24 cellular contexts compared by ENCODE assay signal in the genomic region with DNA sequence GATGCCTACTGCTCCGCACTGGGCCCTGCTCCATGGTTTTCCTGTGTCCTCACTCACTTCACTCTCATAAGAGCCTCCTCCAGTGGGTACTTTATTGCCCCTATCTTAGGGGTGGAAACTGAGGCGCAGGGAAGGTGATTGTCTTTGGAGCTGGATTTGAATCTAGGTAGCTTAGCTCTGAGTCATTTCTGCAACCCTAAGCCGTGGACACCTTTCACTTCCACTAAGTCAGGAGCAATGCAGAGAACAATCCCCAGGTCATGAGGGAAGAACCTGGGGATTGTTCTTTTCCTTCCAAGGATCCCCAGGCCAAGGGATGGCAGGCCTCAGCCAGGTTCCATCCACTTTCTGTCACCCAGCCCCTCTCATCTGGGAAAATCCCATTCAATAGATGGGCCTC. TPM values are rescaled to one million over a fixed set of nuclear protein-coding genes. Genes with fewer than 3 reads are reported as not detected.
DNase-seq lines count a peak whose midpoint lies in the region; ATAC-seq and TF ChIP-seq lines count a peak whose summit lies in the region.
"Had no signal": no experiment of that assay in that cellular context is flagged by ENCODE, and none has a peak within 500 bp of the region (broad histone marks: within the 10 kb centered on the region; RNA-seq: fewer than 3 reads in every experiment).

No MANE protein-coding gene starts in this region.

- no peak overlapping the region for H2BK5ac ChIP-seq in mesenchymal stem cell (ENCODE audit: low read depth, low read length, poor library complexity, severe bottlenecking)

- no peak overlapping the region for H3K18ac ChIP-seq in mesenchymal stem cell (ENCODE audit: low read depth in 1 of 2, low read length in 2 of 2)

- H3K36me3 ChIP-seq in CD4-positive, alpha-beta memory T cell (ENCODE audit: insufficient read depth, low read length) = no peaks in the 10 kb centered on the region
- peaks cover 0 to 8% of the 10 kb centered on the region in 2 experiments for H3K36me3 ChIP-seq in mesenchymal stem cell (ENCODE audit: control insufficient read depth in 1 of 2, insufficient read depth in 2 of 2, low read depth in 1 of 2, low read length in 2 of 2)
- H3K36me3 ChIP-seq: colonic mucosa, ovary, WERI-Rb-1 had no signal

- H3K4me3 Mint-ChIP-seq in activated CD4-positive, alpha-beta T cell treated with anti-CD3 and anti-CD28 coated beads, Interleukin-2, amount 10 ng/mL, durations not matched to agents 7 days and 5 days = no peak overlapping the region
- H3K4me3 Mint-ChIP-seq in CD4-positive, alpha-beta memory T cell = peak overlapping the region in 6 of 8 donors; percentile 4 to 85 (median 46)
- peak overlapping the region; percentile 76 for H3K4me3 Mint-ChIP-seq in activated CD8-positive, alpha-beta T cell treated with anti-CD3 and anti-CD28 coated beads for 36 hours
- no peak overlapping the region for H3K4me3 Mint-ChIP-seq in type B pancreatic cell
- H3K4me3 Mint-ChIP-seq: GM23338, memory B cell had no signal

- no peak overlapping the region for H2AK5ac ChIP-seq in mesenchymal stem cell (ENCODE audit: low read length, severe bottlenecking)

- POLR2A ChIA-PET in activated CD4-positive, alpha-beta T cell treated with anti-CD3 and anti-CD28 coated beads, Interleukin-2, amount 10 ng/mL, durations not matched to agents 7 days and 5 days (lab: Charles Lee) = no interaction called here
- POLR2A ChIA-PET in CD4-positive, alpha-beta memory T cell (lab: Charles Lee; ENCODE audit: partially characterized antibody) = interaction anchor here (1.3 to 5.7 kb wide), 4 partner anchors 14 to 74 kb away, joined by 3 to 40 read pairs (median 7); a partner anchor contains a TSS
- POLR2A ChIA-PET in activated CD8-positive, alpha-beta T cell treated with anti-CD3 and anti-CD28 coated beads for 36 hours (lab: Charles Lee) = interaction anchor here (0.6 to 5.7 kb wide), 17 partner anchors 8 to 179 kb away, joined by 3 to 57 read pairs (median 4); a partner anchor contains a TSS

- H3K4me1 Mint-ChIP-seq in activated CD4-positive, alpha-beta T cell treated with anti-CD3 and anti-CD28 coated beads, Interleukin-2, amount 10 ng/mL, durations not matched to agents 7 days and 5 days = peaks cover 74% of the 10 kb centered on the region
- H3K4me1 Mint-ChIP-seq in CD4-positive, alpha-beta memory T cell = peaks cover 30 to 73% (median 55%) of the 10 kb centered on the region in 4 donors
- peaks cover 79% of the 10 kb centered on the region for H3K4me1 Mint-ChIP-seq in activated CD8-positive, alpha-beta T cell treated with anti-CD3 and anti-CD28 coated beads for 36 hours (ENCODE audit: low read depth)
- H3K4me1 Mint-ChIP-seq in type B pancreatic cell (ENCODE audit: unreplicated experiment) = peaks cover 6% of the 10 kb centered on the region

- no peaks in the 10 kb centered on the region for H3K9me3 Mint-ChIP-seq in activated CD4-positive, alpha-beta T cell treated with anti-CD3 and anti-CD28 coated beads, Interleukin-2, amount 10 ng/mL, durations not matched to agents 7 days and 5 days
- H3K9me3 Mint-ChIP-seq in CD4-positive, alpha-beta memory T cell = no peaks in the 10 kb centered on the region
- H3K9me3 Mint-ChIP-seq in activated CD8-positive, alpha-beta T cell treated with anti-CD3 and anti-CD28 coated beads for 36 hours = no peaks in the 10 kb centered on the region
- H3K9me3 Mint-ChIP-seq in type B pancreatic cell = no peaks in the 10 kb centered on the region
- H3K9me3 Mint-ChIP-seq: GM23338, memory B cell, naive B cell had no signal

- H3K27ac Mint-ChIP-seq in activated CD4-positive, alpha-beta T cell treated with anti-CD3 and anti-CD28 coated beads, Interleukin-2, amount 10 ng/mL, durations not matched to agents 7 days and 5 days = peak overlapping the region; percentile 95
- H3K27ac Mint-ChIP-seq in CD4-positive, alpha-beta memory T cell = peak overlapping the region in 5 of 7 donors; percentile 22 to 84 (median 81)
- peak overlapping the region; percentile 96 for H3K27ac Mint-ChIP-seq in activated CD8-positive, alpha-beta T cell treated with anti-CD3 and anti-CD28 coated beads for 36 hours
- H3K27ac Mint-ChIP-seq in type B pancreatic cell = no peak overlapping the region
- H3K27ac Mint-ChIP-seq: GM23338, memory B cell, naive B cell had no signal

- H4K8ac ChIP-seq in mesenchymal stem cell (ENCODE audit: low read length) = no peak overlapping the region

- no peaks in the 10 kb centered on the region for H3K27me3 Mint-ChIP-seq in activated CD4-positive, alpha-beta T cell treated with anti-CD3 and anti-CD28 coated beads, Interleukin-2, amount 10 ng/mL, durations not matched to agents 7 days and 5 days
- H3K27me3 Mint-ChIP-seq in CD4-positive, alpha-beta memory T cell = no peaks in the 10 kb centered on the region
- H3K27me3 Mint-ChIP-seq in activated CD8-positive, alpha-beta T cell treated with anti-CD3 and anti-CD28 coated beads for 36 hours = no peaks in the 10 kb centered on the region
- no peaks in the 10 kb centered on the region for H3K27me3 Mint-ChIP-seq in type B pancreatic cell

- no peak overlapping the region for H2AFZ ChIP-seq in mesenchymal stem cell (ENCODE audit: low read depth, low read length)
- H2AFZ ChIP-seq: GM23338 had no signal

- no peak for TF ChIP-seq CTCF in activated CD8-positive, alpha-beta T cell treated with anti-CD3 and anti-CD28 coated beads for 36 hours (IDR thresholded peaks at IDR 0.05)
- TF ChIP-seq CTCF in type B pancreatic cell (conservative IDR thresholded peaks at IDR 0.05) = no peak

- no peak overlapping the region for H3K14ac ChIP-seq in mesenchymal stem cell (ENCODE audit: low read length in 2 of 2)

- H3K4me1 ChIP-seq in CD4-positive, alpha-beta memory T cell (ENCODE audit: insufficient read depth, low read length) = peaks cover 54% of the 10 kb centered on the region
- peaks cover 15% of the 10 kb centered on the region for H3K4me1 ChIP-seq in mesenchymal stem cell (ENCODE audit: control insufficient read depth, insufficient read depth, low read depth, low read length)

- no peaks in the 10 kb centered on the region for H3K27me3 ChIP-seq in CD4-positive, alpha-beta memory T cell (ENCODE audit: insufficient read depth, low read length)
- no peaks in the 10 kb centered on the region for H3K27me3 ChIP-seq in mesenchymal stem cell (ENCODE audit: control insufficient read depth in 1 of 2, insufficient read depth in 1 of 2, low read length in 2 of 2)
- H3K27me3 ChIP-seq: colonic mucosa, ovary, testis had no signal

- no peak for DNase-seq in activated CD4-positive, alpha-beta T cell treated with anti-CD3 and anti-CD28 coated beads, Interleukin-2, amount 10 ng/mL, durations not matched to agents 7 days and 5 days
- DNase-seq in activated CD4-positive, alpha-beta T cell treated with anti-CD3 and anti-CD28 coated beads, Interleukin-2, amount 50 U/mL, for 4 hours = no peak
- no peak for DNase-seq in CD4-positive, alpha-beta memory T cell
- no peak for DNase-seq in activated CD8-positive, alpha-beta T cell treated with anti-CD3 and anti-CD28 coated beads for 36 hours
- DNase-seq in mesenchymal stem cell = no peak
- DNase-seq in NCI-H510A treated with DMSO at 0.1 percent for 48 hours (lab: John Stamatoyannopoulos, UW) = no peak
- no peak for DNase-seq in type B pancreatic cell (ENCODE audit: extremely low spot score, unreplicated experiment)
- DNase-seq: ACHN, DMS153, GDM1, left cardiac atrium, naive B cell, NCI-H1436 treated with DMSO at 0.1 percent for 48 hours, NCI-H524 treated with DMSO at 0.1 percent for 48 hours, ovary, right cardiac atrium, SHP77, testis, WERI-Rb-1 had no signal

- no peaks in the 10 kb centered on the region for H3K9me3 ChIP-seq in CD4-positive, alpha-beta memory T cell (ENCODE audit: control insufficient read depth in 1 of 2, low read length in 2 of 2)
- H3K9me3 ChIP-seq in mesenchymal stem cell (ENCODE audit: control insufficient read depth, low read length) = no peaks in the 10 kb centered on the region
- H3K9me3 ChIP-seq: colonic mucosa, ovary, testis had no signal

- intact Hi-C loops in CD4-positive, alpha-beta memory T cell (cut with micrococcal nuclease) = no loop called here
- intact Hi-C loops in activated CD8-positive, alpha-beta T cell treated with anti-CD3 and anti-CD28 coated beads for 36 hours (cut with micrococcal nuclease) = loop anchor here (2.0 kb wide), 1 partner anchor 24 kb away; no protein-coding TSS in a partner anchor

- 50% methylated on average over 2 of the region's 3 CpGs for WGBS in mesenchymal stem cell

- H3K79me1 ChIP-seq in mesenchymal stem cell (replicated peaks; ENCODE audit: low read length, poor library complexity, severe bottlenecking) = no peaks in the 10 kb centered on the region

- peak overlapping the region in 1 of 2 experiments; percentile 57 for H2BK12ac ChIP-seq in mesenchymal stem cell (ENCODE audit: low read length in 2 of 2)

- no peak overlapping the region for H3K4ac ChIP-seq in mesenchymal stem cell (ENCODE audit: low read depth in 1 of 2, low read length in 2 of 2)

- no peak overlapping the region for H4K91ac ChIP-seq in mesenchymal stem cell (ENCODE audit: low read length)

- no peaks in the 10 kb centered on the region for H3K36me3 Mint-ChIP-seq in activated CD4-positive, alpha-beta T cell treated with anti-CD3 and anti-CD28 coated beads, Interleukin-2, amount 10 ng/mL, durations not matched to agents 7 days and 5 days (ENCODE audit: low read depth)
- no peaks in the 10 kb centered on the region for H3K36me3 Mint-ChIP-seq in CD4-positive, alpha-beta memory T cell
- peaks cover 77% of the 10 kb centered on the region for H3K36me3 Mint-ChIP-seq in activated CD8-positive, alpha-beta T cell treated with anti-CD3 and anti-CD28 coated beads for 36 hours (ENCODE audit: low read depth)
- no peaks in the 10 kb centered on the region for H3K36me3 Mint-ChIP-seq in type B pancreatic cell
- H3K36me3 Mint-ChIP-seq: memory B cell, naive B cell had no signal

- H3K27ac ChIP-seq in CD4-positive, alpha-beta memory T cell (ENCODE audit: low read depth, low read length) = no peak overlapping the region
- H3K27ac ChIP-seq in mesenchymal stem cell (ENCODE audit: low read length, poor library complexity, severe bottlenecking) = no peak overlapping the region
- H3K27ac ChIP-seq: C4-2B, colonic mucosa, ovary, testis, WERI-Rb-1 had no signal

- H2BK120ac ChIP-seq in mesenchymal stem cell (ENCODE audit: low read depth, low read length) = no peak overlapping the region

- no peak overlapping the region for H3K9ac ChIP-seq in mesenchymal stem cell (ENCODE audit: low read length)

- CTCF ChIA-PET in activated CD4-positive, alpha-beta T cell treated with anti-CD3 and anti-CD28 coated beads, Interleukin-2, amount 10 ng/mL, durations not matched to agents 7 days and 5 days (lab: Charles Lee) = interaction anchor here (0.6 to 20.0 kb wide), 6 partner anchors 10 to 489 kb away, joined by 3 to 170 read pairs (median 6); a partner anchor contains a TSS
- CTCF ChIA-PET in CD4-positive, alpha-beta memory T cell (lab: Charles Lee; ENCODE audit: partially characterized antibody) = interaction anchor here (0.7 to 4.1 kb wide), 6 partner anchors 16 to 272 kb away, joined by 3 to 18 read pairs (median 4); a partner anchor contains a TSS
- CTCF ChIA-PET in activated CD8-positive, alpha-beta T cell treated with anti-CD3 and anti-CD28 coated beads for 36 hours (lab: Charles Lee) = interaction anchor here (0.8 to 4.9 kb wide), 16 partner anchors 10 to 142 kb away, joined by 3 to 37 read pairs (median 9); a partner anchor contains a TSS

- H2BK15ac ChIP-seq in mesenchymal stem cell (ENCODE audit: low read depth, poor library complexity, severe bottlenecking) = peak overlapping the region; percentile 15

- H3K23ac ChIP-seq in mesenchymal stem cell (ENCODE audit: low read length in 2 of 2) = peak overlapping the region in 1 of 2 experiments; percentile 46

- no peak for ATAC-seq in activated CD8-positive, alpha-beta T cell treated with anti-CD3 and anti-CD28 coated beads for 36 hours
- ATAC-seq in GM19351 (IDR thresholded peaks at IDR 0.05; ENCODE audit: unreplicated experiment) = no peak
- ATAC-seq: GM23338, left cardiac atrium, right cardiac atrium had no signal

- H3K4me2 ChIP-seq in mesenchymal stem cell (ENCODE audit: low read length, poor library complexity, severe bottlenecking) = no peak overlapping the region
- H3K4me2 ChIP-seq: GM23338 had no signal

- no peak overlapping the region for H3K4me3 ChIP-seq in CD4-positive, alpha-beta memory T cell (ENCODE audit: low read length in 2 of 2)
- H3K4me3 ChIP-seq in mesenchymal stem cell (ENCODE audit: insufficient read depth in 1 of 2, low read depth in 1 of 2, low read length in 2 of 2) = no peak overlapping the region
- H3K4me3 ChIP-seq: colonic mucosa, GM23338, ovary, testis had no signal

RNA-seq across cellular contexts. Expression of a gene that starts 20.3 kb away (rescaled TPM):
- total RNA-seq in activated CD4-positive, alpha-beta T cell treated with anti-CD3 and anti-CD28 coated beads, Interleukin-2, amount 10 ng/mL, durations not matched to agents 7 days and 5 days = 10 to 100 TPM; 16.4 to 17.3 TPM
- total RNA-seq in CD4-positive, alpha-beta memory T cell = 1 to 10 TPM; 1.6 to 3.2 TPM
- under 1 TPM; 0.37 to 0.45 TPM for polyA plus RNA-seq in CD4-positive, alpha-beta memory T cell
- total RNA-seq in activated CD8-positive, alpha-beta T cell treated with anti-CD3 and anti-CD28 coated beads for 36 hours = 10 to 100 TPM; 84.6 to 86.4 TPM
- polyA plus RNA-seq in mesenchymal stem cell (2013, experiment 1 of 2) = 11.0 TPM
- polyA plus RNA-seq in mesenchymal stem cell (2013, experiment 2 of 2) = 10.0 TPM
- 0.77 and 1.5 TPM in 2 replicates for total RNA-seq in type B pancreatic cell (ENCODE audit: low replicate concordance)

Comparison
In these comparisons a context has a peak if more than half of its experiments do, and no peak if none do; other contexts are left out.
1. H3K4me3 Mint-ChIP-seq: peak in CD4-positive, alpha-beta memory T cell (6 of 8) and activated CD8-positive, alpha-beta T cell treated with anti-CD3 and anti-CD28 coated beads for 36 hours (single experiment); none in activated CD4-positive, alpha-beta T cell treated with anti-CD3 and anti-CD28 coated beads, Interleukin-2, amount 10 ng/mL, durations not matched to agents 7 days and 5 days (single experiment) and type B pancreatic cell (single experiment).
2. RNA of a gene that starts 20.3 kb away (total RNA-seq): 84.6 to 86.4 TPM in activated CD8-positive, alpha-beta T cell treated with anti-CD3 and anti-CD28 coated beads for 36 hours; 16.4 to 17.3 TPM in activated CD4-positive, alpha-beta T cell treated with anti-CD3 and anti-CD28 coated beads, Interleukin-2, amount 10 ng/mL, durations not matched to agents 7 days and 5 days, 1.6 to 3.2 TPM in CD4-positive, alpha-beta memory T cell and 0.77 to 1.5 TPM in type B pancreatic cell; every median in the first group is over 4 times any median in the second.